In the genomic region with DNA sequence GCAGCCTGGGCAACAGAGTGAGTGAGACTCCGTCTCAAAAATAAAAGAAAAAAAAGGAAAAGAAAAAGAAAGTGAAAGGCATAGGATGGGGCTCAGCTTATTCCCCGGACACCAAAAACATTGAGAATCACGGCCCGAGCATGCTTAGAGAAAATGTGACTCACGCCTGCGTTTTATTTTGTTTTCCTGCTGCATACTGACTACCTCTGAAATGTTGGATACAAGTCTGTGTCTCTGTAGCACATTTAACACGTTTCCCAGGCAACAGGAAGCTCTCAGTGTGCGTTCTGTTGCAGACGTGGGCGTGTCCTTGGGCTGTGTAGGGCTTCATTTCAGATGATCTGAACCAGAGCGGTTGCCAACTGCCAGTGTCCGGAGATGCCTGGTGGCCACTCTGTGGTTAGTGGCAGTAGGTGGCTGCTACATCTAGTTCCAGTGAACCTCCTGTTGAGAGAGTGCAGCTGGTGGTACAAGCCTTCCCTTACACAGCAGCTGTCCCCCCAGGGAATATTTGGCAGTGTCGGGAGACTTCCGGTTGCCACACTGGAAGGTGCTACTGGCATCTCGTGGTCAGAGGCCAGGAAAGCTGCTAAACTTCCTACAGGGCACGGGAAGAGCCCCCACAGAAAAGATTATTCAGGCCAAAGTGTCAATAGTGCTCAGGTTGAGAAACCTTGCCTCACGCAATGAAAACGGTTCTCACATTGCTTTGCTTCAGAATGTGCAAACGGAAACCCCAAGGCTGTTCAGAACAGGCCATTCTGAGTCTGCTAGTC, we compare ENCODE assay signal across 2 cellular contexts.
TF ChIP-seq lines count a peak whose summit lies in the region.

No MANE protein-coding gene starts in this region.

TF ChIP-seq in GM23338, 12 proteins besides CTCF, POLR2A, EP300 and RAD21:
- no peak for TF ChIP-seq STAT1 (IDR thresholded peaks at IDR 0.05; ENCODE audit: unreplicated experiment)
- TF ChIP-seq, protein P1, sequence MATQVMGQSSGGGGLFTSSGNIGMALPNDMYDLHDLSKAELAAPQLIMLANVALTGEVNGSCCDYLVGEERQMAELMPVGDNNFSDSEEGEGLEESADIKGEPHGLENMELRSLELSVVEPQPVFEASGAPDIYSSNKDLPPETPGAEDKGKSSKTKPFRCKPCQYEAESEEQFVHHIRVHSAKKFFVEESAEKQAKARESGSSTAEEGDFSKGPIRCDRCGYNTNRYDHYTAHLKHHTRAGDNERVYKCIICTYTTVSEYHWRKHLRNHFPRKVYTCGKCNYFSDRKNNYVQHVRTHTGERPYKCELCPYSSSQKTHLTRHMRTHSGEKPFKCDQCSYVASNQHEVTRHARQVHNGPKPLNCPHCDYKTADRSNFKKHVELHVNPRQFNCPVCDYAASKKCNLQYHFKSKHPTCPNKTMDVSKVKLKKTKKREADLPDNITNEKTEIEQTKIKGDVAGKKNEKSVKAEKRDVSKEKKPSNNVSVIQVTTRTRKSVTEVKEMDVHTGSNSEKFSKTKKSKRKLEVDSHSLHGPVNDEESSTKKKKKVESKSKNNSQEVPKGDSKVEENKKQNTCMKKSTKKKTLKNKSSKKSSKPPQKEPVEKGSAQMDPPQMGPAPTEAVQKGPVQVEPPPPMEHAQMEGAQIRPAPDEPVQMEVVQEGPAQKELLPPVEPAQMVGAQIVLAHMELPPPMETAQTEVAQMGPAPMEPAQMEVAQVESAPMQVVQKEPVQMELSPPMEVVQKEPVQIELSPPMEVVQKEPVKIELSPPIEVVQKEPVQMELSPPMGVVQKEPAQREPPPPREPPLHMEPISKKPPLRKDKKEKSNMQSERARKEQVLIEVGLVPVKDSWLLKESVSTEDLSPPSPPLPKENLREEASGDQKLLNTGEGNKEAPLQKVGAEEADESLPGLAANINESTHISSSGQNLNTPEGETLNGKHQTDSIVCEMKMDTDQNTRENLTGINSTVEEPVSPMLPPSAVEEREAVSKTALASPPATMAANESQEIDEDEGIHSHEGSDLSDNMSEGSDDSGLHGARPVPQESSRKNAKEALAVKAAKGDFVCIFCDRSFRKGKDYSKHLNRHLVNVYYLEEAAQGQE (IDR thresholded peaks at IDR 0.05; ENCODE audit: unreplicated experiment), result no peak
TF ChIP-seq in GM23338: peak in this region for 0.

TF ChIP-seq in HepG2, 621 proteins besides CTCF, POLR2A, EP300 and RAD21 (continues in another document):
- TF ChIP-seq, protein P2, sequence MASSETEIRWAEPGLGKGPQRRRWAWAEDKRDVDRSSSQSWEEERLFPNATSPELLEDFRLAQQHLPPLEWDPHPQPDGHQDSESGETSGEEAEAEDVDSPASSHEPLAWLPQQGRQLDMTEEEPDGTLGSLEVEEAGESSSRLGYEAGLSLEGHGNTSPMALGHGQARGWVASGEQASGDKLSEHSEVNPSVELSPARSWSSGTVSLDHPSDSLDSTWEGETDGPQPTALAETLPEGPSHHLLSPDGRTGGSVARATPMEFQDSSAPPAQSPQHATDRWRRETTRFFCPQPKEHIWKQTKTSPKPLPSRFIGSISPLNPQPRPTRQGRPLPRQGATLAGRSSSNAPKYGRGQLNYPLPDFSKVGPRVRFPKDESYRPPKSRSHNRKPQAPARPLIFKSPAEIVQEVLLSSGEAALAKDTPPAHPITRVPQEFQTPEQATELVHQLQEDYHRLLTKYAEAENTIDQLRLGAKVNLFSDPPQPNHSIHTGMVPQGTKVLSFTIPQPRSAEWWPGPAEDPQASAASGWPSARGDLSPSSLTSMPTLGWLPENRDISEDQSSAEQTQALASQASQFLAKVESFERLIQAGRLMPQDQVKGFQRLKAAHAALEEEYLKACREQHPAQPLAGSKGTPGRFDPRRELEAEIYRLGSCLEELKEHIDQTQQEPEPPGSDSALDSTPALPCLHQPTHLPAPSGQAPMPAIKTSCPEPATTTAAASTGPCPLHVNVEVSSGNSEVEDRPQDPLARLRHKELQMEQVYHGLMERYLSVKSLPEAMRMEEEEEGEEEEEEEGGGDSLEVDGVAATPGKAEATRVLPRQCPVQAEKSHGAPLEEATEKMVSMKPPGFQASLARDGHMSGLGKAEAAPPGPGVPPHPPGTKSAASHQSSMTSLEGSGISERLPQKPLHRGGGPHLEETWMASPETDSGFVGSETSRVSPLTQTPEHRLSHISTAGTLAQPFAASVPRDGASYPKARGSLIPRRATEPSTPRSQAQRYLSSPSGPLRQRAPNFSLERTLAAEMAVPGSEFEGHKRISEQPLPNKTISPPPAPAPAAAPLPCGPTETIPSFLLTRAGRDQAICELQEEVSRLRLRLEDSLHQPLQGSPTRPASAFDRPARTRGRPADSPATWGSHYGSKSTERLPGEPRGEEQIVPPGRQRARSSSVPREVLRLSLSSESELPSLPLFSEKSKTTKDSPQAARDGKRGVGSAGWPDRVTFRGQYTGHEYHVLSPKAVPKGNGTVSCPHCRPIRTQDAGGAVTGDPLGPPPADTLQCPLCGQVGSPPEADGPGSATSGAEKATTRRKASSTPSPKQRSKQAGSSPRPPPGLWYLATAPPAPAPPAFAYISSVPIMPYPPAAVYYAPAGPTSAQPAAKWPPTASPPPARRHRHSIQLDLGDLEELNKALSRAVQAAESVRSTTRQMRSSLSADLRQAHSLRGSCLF (CRISPR knock-in tag; IDR thresholded peaks at IDR 0.05; ENCODE audit: borderline replicate concordance), result no peak
- TF ChIP-seq ETV5 (CRISPR knock-in tag; IDR thresholded peaks at IDR 0.05; ENCODE audit: borderline replicate concordance) (peak; percentile 31; the same call in 1 of the 2 replicates), MAFK (conservative IDR thresholded peaks at IDR 0.05 in 1 of 2, IDR thresholded peaks at IDR 0.05 in 1 of 2; ENCODE audit: low read length in 2 of 2) (no peak), NCOA2 (CRISPR knock-in tag; IDR thresholded peaks at IDR 0.05) (0 out of 2 replicates have a peak, but pooled peaks have one; percentile 9), ZNF737 (CRISPR knock-in tag; IDR thresholded peaks at IDR 0.05; ENCODE audit: borderline replicate concordance) (no peak), SNAPC2 (CRISPR knock-in tag; IDR thresholded peaks at IDR 0.05) (no peak), FOXM1 (CRISPR knock-in tag; IDR thresholded peaks at IDR 0.05) (no peak), RFX5 (IDR thresholded peaks at IDR 0.05; ENCODE audit: low read depth, low read length) (no peak), FOXJ3 (CRISPR knock-in tag; IDR thresholded peaks at IDR 0.05; ENCODE audit: borderline replicate concordance) (no peak), ELF1 (CRISPR knock-in tag; IDR thresholded peaks at IDR 0.05) (0 out of 2 replicates have a peak, but pooled peaks have one; percentile 31), KDM5B (CRISPR knock-in tag; IDR thresholded peaks at IDR 0.05; ENCODE audit: borderline replicate concordance) (0 out of 2 replicates have a peak, but pooled peaks have one; percentile 5), FOXK1 (CRISPR knock-in tag; IDR thresholded peaks at IDR 0.05; ENCODE audit: borderline replicate concordance, low read depth) (no peak), KLF12 (CRISPR knock-in tag; IDR thresholded peaks at IDR 0.05; ENCODE audit: borderline replicate concordance) (no peak), TEAD3 (CRISPR knock-in tag; optimal IDR thresholded peaks at IDR 0.05; ENCODE audit: borderline replicate concordance) (peak; percentile 15), NFE2 (CRISPR knock-in tag; IDR thresholded peaks at IDR 0.05) (no peak), MXD1 (CRISPR knock-in tag; IDR thresholded peaks at IDR 0.05) (no peak), ZNF773 (CRISPR knock-in tag; IDR thresholded peaks at IDR 0.05; ENCODE audit: borderline replicate concordance) (no peak), CHD4 (IDR thresholded peaks at IDR 0.05; ENCODE audit: borderline replicate concordance, low read length) (no peak), GATAD2A (CRISPR knock-in tag; IDR thresholded peaks at IDR 0.05) (0 out of 2 replicates have a peak, but pooled peaks have one; percentile 8), HIVEP1 (CRISPR knock-in tag; IDR thresholded peaks at IDR 0.05) (0 out of 2 replicates have a peak, but pooled peaks have one; percentile 26), KDM2A (CRISPR knock-in tag; IDR thresholded peaks at IDR 0.05; ENCODE audit: borderline replicate concordance, low read depth) (0 out of 2 replicates have a peak, but pooled peaks have one; percentile 22), PATZ1 (CRISPR knock-in tag; IDR thresholded peaks at IDR 0.05) (0 out of 2 replicates have a peak, but pooled peaks have one; percentile 35), SSRP1 (CRISPR knock-in tag; IDR thresholded peaks at IDR 0.05) (no peak), ZNF674 (CRISPR knock-in tag; IDR thresholded peaks at IDR 0.05; ENCODE audit: low read depth) (no peak), ZFP90 (CRISPR knock-in tag; IDR thresholded peaks at IDR 0.05; ENCODE audit: borderline replicate concordance) (no peak), KLF9 (CRISPR knock-in tag; IDR thresholded peaks at IDR 0.05; ENCODE audit: low read depth) (0 out of 2 replicates have a peak, but pooled peaks have one; percentile 58), SMARCE1 (IDR thresholded peaks at IDR 0.05; ENCODE audit: borderline replicate concordance) (no peak), LCORL (IDR thresholded peaks at IDR 0.05) (no peak), LCORL (CRISPR knock-in tag; IDR thresholded peaks at IDR 0.05) (peak; percentile 66), SAP130 (CRISPR knock-in tag; IDR thresholded peaks at IDR 0.05; ENCODE audit: low read depth) (peak; percentile 31; the same call in 1 of the 2 replicates)
- TF ChIP-seq, protein P3, sequence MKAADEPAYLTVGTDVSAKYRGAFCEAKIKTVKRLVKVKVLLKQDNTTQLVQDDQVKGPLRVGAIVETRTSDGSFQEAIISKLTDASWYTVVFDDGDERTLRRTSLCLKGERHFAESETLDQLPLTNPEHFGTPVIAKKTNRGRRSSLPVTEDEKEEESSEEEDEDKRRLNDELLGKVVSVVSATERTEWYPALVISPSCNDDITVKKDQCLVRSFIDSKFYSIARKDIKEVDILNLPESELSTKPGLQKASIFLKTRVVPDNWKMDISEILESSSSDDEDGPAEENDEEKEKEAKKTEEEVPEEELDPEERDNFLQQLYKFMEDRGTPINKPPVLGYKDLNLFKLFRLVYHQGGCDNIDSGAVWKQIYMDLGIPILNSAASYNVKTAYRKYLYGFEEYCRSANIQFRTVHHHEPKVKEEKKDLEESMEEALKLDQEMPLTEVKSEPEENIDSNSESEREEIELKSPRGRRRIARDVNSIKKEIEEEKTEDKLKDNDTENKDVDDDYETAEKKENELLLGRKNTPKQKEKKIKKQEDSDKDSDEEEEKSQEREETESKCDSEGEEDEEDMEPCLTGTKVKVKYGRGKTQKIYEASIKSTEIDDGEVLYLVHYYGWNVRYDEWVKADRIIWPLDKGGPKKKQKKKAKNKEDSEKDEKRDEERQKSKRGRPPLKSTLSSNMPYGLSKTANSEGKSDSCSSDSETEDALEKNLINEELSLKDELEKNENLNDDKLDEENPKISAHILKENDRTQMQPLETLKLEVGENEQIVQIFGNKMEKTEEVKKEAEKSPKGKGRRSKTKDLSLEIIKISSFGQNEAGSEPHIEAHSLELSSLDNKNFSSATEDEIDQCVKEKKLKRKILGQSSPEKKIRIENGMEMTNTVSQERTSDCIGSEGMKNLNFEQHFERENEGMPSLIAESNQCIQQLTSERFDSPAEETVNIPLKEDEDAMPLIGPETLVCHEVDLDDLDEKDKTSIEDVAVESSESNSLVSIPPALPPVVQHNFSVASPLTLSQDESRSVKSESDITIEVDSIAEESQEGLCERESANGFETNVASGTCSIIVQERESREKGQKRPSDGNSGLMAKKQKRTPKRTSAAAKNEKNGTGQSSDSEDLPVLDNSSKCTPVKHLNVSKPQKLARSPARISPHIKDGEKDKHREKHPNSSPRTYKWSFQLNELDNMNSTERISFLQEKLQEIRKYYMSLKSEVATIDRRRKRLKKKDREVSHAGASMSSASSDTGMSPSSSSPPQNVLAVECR (CRISPR knock-in tag; IDR thresholded peaks at IDR 0.05; ENCODE audit: borderline replicate concordance), result peak; percentile 28; the same call in 1 of the 2 replicates
- TF ChIP-seq, protein P4, sequence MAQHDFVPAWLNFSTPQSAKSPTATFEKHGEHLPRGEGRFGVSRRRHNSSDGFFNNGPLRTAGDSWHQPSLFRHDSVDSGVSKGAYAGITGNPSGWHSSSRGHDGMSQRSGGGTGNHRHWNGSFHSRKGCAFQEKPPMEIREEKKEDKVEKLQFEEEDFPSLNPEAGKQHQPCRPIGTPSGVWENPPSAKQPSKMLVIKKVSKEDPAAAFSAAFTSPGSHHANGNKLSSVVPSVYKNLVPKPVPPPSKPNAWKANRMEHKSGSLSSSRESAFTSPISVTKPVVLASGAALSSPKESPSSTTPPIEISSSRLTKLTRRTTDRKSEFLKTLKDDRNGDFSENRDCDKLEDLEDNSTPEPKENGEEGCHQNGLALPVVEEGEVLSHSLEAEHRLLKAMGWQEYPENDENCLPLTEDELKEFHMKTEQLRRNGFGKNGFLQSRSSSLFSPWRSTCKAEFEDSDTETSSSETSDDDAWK (CRISPR knock-in tag; IDR thresholded peaks at IDR 0.05), result no peak
- TF ChIP-seq, protein P5, sequence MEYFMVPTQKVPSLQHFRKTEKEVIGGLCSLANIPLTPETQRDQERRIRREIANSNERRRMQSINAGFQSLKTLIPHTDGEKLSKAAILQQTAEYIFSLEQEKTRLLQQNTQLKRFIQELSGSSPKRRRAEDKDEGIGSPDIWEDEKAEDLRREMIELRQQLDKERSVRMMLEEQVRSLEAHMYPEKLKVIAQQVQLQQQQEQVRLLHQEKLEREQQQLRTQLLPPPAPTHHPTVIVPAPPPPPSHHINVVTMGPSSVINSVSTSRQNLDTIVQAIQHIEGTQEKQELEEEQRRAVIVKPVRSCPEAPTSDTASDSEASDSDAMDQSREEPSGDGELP (IDR thresholded peaks at IDR 0.05; ENCODE audit: borderline replicate concordance, low read depth), result peak; percentile 11; the same call in 1 of the 2 replicates
